15 cellular contexts compared by ENCODE assay signal in the genomic region with DNA sequence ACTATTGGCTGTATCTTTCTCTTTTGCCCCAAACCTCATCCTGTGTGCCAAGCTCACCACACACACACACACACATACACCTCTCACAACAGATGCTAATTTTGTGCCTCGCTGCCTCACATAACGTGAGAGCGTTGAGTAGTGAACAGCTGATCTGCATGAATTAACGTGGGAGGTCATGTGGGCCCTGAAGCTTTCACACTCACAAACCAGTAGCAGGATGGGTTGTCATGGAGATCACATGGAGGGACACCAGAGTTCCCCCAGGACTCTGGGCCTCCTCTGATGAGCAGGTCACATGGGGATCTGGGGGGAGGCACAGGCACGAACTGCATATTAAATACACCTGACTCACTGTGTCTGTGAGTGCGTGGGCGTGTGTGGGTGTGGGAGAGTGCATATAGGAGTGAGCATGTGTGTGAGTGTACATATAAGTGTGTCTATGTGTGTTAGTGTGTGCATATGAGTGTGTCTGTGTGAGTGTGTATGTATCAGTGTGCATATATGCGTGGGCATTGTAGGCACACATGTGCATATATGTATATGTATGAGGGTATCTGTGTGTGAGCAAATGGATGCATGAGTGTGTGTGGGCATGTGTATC.
A peak's percentile ranks its signal among the peaks of the same experiment; 100 is the strongest.
DNase-seq lines count a peak whose midpoint lies in the region; ATAC-seq, FAIRE-seq and TF ChIP-seq lines count a peak whose summit lies in the region.
"Had no signal": no experiment of that assay in that cellular context is flagged by ENCODE, and none has a peak within 500 bp of the region (broad histone marks: within the 10 kb centered on the region; RNA-seq: fewer than 3 reads in every experiment).

No MANE protein-coding gene starts in this region.

- no peaks in the 10 kb centered on the region for H4K20me1 ChIP-seq in BLaER1 treated with 17β-estradiol and CSF1 and Interleukin-3, amounts not matched to agents 10 nM and 100 nM

- no peaks in the 10 kb centered on the region for H3K36me3 ChIP-seq in BLaER1 treated with 17β-estradiol and CSF1 and Interleukin-3, amounts not matched to agents 10 nM and 100 nM
- no peaks in the 10 kb centered on the region for H3K36me3 ChIP-seq in SJCRH30
- H3K36me3 ChIP-seq: SJSA1, thoracic aorta had no signal

- H3K4me1 Mint-ChIP-seq in naive B cell = peaks cover 1 to 17% (median 7%) of the 10 kb centered on the region in 3 donors

- H3K9me3 Mint-ChIP-seq in naive B cell = no peaks in the 10 kb centered on the region

- H3K27me3 ChIP-seq in BLaER1 treated with 17β-estradiol and CSF1 and Interleukin-3, amounts not matched to agents 10 nM and 100 nM = no peaks in the 10 kb centered on the region
- no peaks in the 10 kb centered on the region for H3K27me3 ChIP-seq in SJCRH30

- peak overlapping the region in 1 of 6 donors; percentile 8 for H3K27ac Mint-ChIP-seq in naive B cell

- peaks cover 12 to 58% (median 58%) of the 10 kb centered on the region in 3 donors for H3K27me3 Mint-ChIP-seq in naive B cell

- peaks cover 17 to 51% (median 42%) of the 10 kb centered on the region in 10 experiments for H3K4me1 ChIP-seq in BLaER1 treated with 17β-estradiol and CSF1 and Interleukin-3, amounts not matched to agents 10 nM and 100 nM
- H3K4me1 ChIP-seq in SJCRH30 = peaks cover 44% of the 10 kb centered on the region
- H3K4me1 ChIP-seq: SJSA1 had no signal

- ATAC-seq in naive B cell (ENCODE audit: low read depth in 2 of 2) (peak; percentile 50 to 60), HG03565 (IDR thresholded peaks at IDR 0.05; ENCODE audit: unreplicated experiment) (no peak)
- ATAC-seq: HCT116, left colon had no signal

- no peak for TF ChIP-seq POLR2A in GM12892 (IDR thresholded peaks at IDR 0.05; ENCODE audit: low read depth, low read length)

- no peak overlapping the region for H3K27ac ChIP-seq in BLaER1 treated with 17β-estradiol and CSF1 and Interleukin-3, amounts not matched to agents 10 nM and 100 nM
- peak overlapping the region; percentile 59 for H3K27ac ChIP-seq in SJCRH30
- H3K27ac ChIP-seq: SJSA1, thoracic aorta had no signal

- TF ChIP-seq CTCF in foreskin fibroblast (IDR thresholded peaks at IDR 0.05; ENCODE audit: low read depth, low read length) = no peak

- H3K36me3 Mint-ChIP-seq in naive B cell = no peaks in the 10 kb centered on the region

- DNase-seq in GM12892 (ENCODE audit: insufficient read length) (no peak), SJCRH30 (peak; percentile 72 to 82), naive B cell (peak; percentile 5), epidermal melanocyte (ENCODE audit: insufficient read length, low spot score) (no peak), foreskin fibroblast (no peak)
- DNase-seq: activated CD4-positive, CD25-positive, alpha-beta regulatory T cell; activated effector memory CD4-positive, alpha-beta T cell treated with Interleukin-2 at 50 U/mL for 16 hours; Kasumi-1; left colon; NCI-H2227 treated with DMSO at 0.1 percent for 48 hours had no signal

- no peak overlapping the region for H3K4me3 Mint-ChIP-seq in naive B cell

- FAIRE-seq in GM12892 (lab: Jason Lieb, UNC) = peak; percentile 24

- H3K4me3 ChIP-seq in BLaER1 treated with 17β-estradiol and CSF1 and Interleukin-3, amounts not matched to agents 10 nM and 100 nM = no peak overlapping the region
- no peak overlapping the region for H3K4me3 ChIP-seq in SJCRH30
- H3K4me3 ChIP-seq in foreskin fibroblast (ENCODE audit: low read depth in 1 of 2, low read length in 2 of 2) = no peak overlapping the region
- H3K4me3 ChIP-seq: SJSA1, thoracic aorta had no signal

- no peak overlapping the region for H3K9ac ChIP-seq in BLaER1 treated with 17β-estradiol and CSF1 and Interleukin-3, amounts not matched to agents 10 nM and 100 nM

- peak overlapping the region; percentile 35 to 70 (median 61); a peak in 19 of 22 replicates for H3K4me2 ChIP-seq in BLaER1 treated with 17β-estradiol and CSF1 and Interleukin-3, amounts not matched to agents 10 nM and 100 nM

- H3K9me3 ChIP-seq in BLaER1 treated with 17β-estradiol and CSF1 and Interleukin-3, amounts not matched to agents 10 nM and 100 nM (replicated peaks in 1 of 11) = no peaks in the 10 kb centered on the region
- H3K9me3 ChIP-seq in SJCRH30 (replicated peaks) = no peaks in the 10 kb centered on the region
- H3K9me3 ChIP-seq: SJSA1, thoracic aorta had no signal

Comparison
In these comparisons a context has a peak if more than half of its experiments do, and no peak if none do; other contexts are left out.
1. DNase-seq: peak in SJCRH30 (2 of 2) and naive B cell (single experiment); none in GM12892 (single experiment), epidermal melanocyte (single experiment) and foreskin fibroblast (0 of 2).